ENCODE assay signal across 2 cellular contexts in genomic region chr15:57183614-57184344, GRCh38.
TF ChIP-seq lines count a peak whose summit lies in the region.

No MANE protein-coding gene starts in this region.

TF ChIP-seq in endothelial cell of umbilical vein, 7 proteins besides CTCF, POLR2A, EP300 and RAD21:
- no peak for TF ChIP-seq JUN (IDR thresholded peaks at IDR 0.05; ENCODE audit: borderline replicate concordance, insufficient read depth, insufficient read length, low read depth)
- no peak for TF ChIP-seq POLR2AphosphoS5 (IDR thresholded peaks at IDR 0.05; ENCODE audit: insufficient read depth, low read depth, low read length)
- no peak for TF ChIP-seq FOS (IDR thresholded peaks at IDR 0.05; ENCODE audit: borderline replicate concordance, insufficient read depth, low read length)
- no peak for TF ChIP-seq GATA2 (IDR thresholded peaks at IDR 0.05; ENCODE audit: insufficient read depth, insufficient read length, low read depth, low read length)
- no peak for TF ChIP-seq MYC (IDR thresholded peaks at IDR 0.05; ENCODE audit: low read depth, low read length)
- TF ChIP-seq EZH2 (IDR thresholded peaks at IDR 0.05; ENCODE audit: borderline replicate concordance, low read depth, low read length, severe bottlenecking), result no peak
- TF ChIP-seq MAX (IDR thresholded peaks at IDR 0.05; ENCODE audit: insufficient read depth, insufficient read length), result no peak
TF ChIP-seq in endothelial cell of umbilical vein: peak in this region for 0.

TF ChIP-seq in HepG2, 621 proteins besides CTCF, POLR2A, EP300 and RAD21:
- TF ChIP-seq, protein P1, sequence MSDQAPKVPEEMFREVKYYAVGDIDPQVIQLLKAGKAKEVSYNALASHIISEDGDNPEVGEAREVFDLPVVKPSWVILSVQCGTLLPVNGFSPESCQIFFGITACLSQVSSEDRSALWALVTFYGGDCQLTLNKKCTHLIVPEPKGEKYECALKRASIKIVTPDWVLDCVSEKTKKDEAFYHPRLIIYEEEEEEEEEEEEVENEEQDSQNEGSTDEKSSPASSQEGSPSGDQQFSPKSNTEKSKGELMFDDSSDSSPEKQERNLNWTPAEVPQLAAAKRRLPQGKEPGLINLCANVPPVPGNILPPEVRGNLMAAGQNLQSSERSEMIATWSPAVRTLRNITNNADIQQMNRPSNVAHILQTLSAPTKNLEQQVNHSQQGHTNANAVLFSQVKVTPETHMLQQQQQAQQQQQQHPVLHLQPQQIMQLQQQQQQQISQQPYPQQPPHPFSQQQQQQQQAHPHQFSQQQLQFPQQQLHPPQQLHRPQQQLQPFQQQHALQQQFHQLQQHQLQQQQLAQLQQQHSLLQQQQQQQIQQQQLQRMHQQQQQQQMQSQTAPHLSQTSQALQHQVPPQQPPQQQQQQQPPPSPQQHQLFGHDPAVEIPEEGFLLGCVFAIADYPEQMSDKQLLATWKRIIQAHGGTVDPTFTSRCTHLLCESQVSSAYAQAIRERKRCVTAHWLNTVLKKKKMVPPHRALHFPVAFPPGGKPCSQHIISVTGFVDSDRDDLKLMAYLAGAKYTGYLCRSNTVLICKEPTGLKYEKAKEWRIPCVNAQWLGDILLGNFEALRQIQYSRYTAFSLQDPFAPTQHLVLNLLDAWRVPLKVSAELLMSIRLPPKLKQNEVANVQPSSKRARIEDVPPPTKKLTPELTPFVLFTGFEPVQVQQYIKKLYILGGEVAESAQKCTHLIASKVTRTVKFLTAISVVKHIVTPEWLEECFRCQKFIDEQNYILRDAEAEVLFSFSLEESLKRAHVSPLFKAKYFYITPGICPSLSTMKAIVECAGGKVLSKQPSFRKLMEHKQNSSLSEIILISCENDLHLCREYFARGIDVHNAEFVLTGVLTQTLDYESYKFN (CRISPR knock-in tag; conservative IDR thresholded peaks at IDR 0.05), result no peak
- TF ChIP-seq RBFOX2 (IDR thresholded peaks at IDR 0.05; ENCODE audit: low read depth, low read length) (no peak), BRCA1 (CRISPR knock-in tag; IDR thresholded peaks at IDR 0.05) (no peak), ZNF207 (IDR thresholded peaks at IDR 0.05; ENCODE audit: borderline replicate concordance) (no peak), ZBTB2 (CRISPR knock-in tag; IDR thresholded peaks at IDR 0.05; ENCODE audit: low read depth) (no peak), TBP (CRISPR knock-in tag; IDR thresholded peaks at IDR 0.05) (no peak), ZNF674 (CRISPR knock-in tag; IDR thresholded peaks at IDR 0.05; ENCODE audit: low read depth) (no peak), CBX2 (IDR thresholded peaks at IDR 0.05; ENCODE audit: low read depth, low read length) (no peak), CBX2 (CRISPR knock-in tag; IDR thresholded peaks at IDR 0.05; ENCODE audit: low read depth) (no peak), ZNF251 (CRISPR knock-in tag; IDR thresholded peaks at IDR 0.05) (no peak), JARID2 (CRISPR knock-in tag; IDR thresholded peaks at IDR 0.05; ENCODE audit: insufficient replicate concordance) (no peak), ZNF841 (CRISPR knock-in tag; IDR thresholded peaks at IDR 0.05; ENCODE audit: borderline replicate concordance) (no peak), ARNT2 (CRISPR knock-in tag; IDR thresholded peaks at IDR 0.05; ENCODE audit: low read depth) (no peak), DR1 (CRISPR knock-in tag; IDR thresholded peaks at IDR 0.05) (no peak), IRF2 (CRISPR knock-in tag; IDR thresholded peaks at IDR 0.05) (no peak), ZNF564 (CRISPR knock-in tag; IDR thresholded peaks at IDR 0.05) (no peak), FOXM1 (CRISPR knock-in tag; IDR thresholded peaks at IDR 0.05) (no peak), AGO1 (IDR thresholded peaks at IDR 0.05; ENCODE audit: low read depth, low read length, poor library complexity, severe bottlenecking) (no peak), HOXA7 (CRISPR knock-in tag; IDR thresholded peaks at IDR 0.05) (no peak)
- TF ChIP-seq, protein P2, sequence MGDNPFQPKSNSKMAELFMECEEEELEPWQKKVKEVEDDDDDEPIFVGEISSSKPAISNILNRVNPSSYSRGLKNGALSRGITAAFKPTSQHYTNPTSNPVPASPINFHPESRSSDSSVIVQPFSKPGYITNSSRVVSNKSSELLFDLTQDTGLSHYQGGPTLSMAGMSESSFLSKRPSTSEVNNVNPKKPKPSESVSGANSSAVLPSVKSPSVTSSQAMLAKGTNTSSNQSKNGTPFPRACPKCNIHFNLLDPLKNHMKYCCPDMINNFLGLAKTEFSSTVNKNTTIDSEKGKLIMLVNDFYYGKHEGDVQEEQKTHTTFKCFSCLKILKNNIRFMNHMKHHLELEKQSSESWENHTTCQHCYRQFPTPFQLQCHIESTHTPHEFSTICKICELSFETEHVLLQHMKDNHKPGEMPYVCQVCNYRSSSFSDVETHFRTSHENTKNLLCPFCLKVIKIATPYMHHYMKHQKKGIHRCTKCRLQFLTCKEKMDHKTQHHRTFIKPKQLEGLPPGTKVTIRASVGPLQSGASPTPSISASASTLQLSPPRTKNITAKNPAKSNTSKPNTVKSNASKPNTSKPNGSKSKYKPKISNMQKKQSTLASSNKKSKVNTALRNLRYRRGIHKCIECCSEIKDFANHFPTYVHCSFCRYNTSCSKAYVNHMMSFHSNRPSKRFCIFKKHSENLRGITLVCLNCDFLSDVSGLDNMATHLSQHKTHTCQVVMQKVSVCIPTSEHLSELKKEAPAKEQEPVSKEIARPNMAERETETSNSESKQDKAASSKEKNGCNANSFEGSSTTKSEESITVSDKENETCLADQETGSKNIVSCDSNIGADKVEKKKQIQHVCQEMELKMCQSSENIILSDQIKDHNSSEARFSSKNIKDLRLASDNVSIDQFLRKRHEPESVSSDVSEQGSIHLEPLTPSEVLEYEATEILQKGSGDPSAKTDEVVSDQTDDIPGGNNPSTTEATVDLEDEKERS (CRISPR knock-in tag; IDR thresholded peaks at IDR 0.05), result no peak
